In genomic region chr12:684416-684815, GRCh38 we compare ENCODE assay signal across 21 cellular contexts. TPM values are rescaled to one million over a fixed set of nuclear protein-coding genes. Genes with fewer than 3 reads are reported as not detected.
DNase-seq lines count a peak whose midpoint lies in the region; ATAC-seq and FAIRE-seq lines count a peak whose summit lies in the region.
"Had no signal": no experiment of that assay in that cellular context is flagged by ENCODE, and none has a peak within 500 bp of the region (broad histone marks: within the 10 kb centered on the region; RNA-seq: fewer than 3 reads in every experiment).

No MANE protein-coding gene starts in this region.

- peaks cover 21% of the 10 kb centered on the region for H3K4me1 Mint-ChIP-seq in activated T-helper 17 cell treated with anti-CD3 and anti-CD28 coated beads, Interleukin-2, amount 50 U/mL, for 72 hours
- H3K4me1 Mint-ChIP-seq in naive thymus-derived CD8-positive, alpha-beta T cell = peaks cover 21 to 47% (median 41%) of the 10 kb centered on the region in 4 donors

- H3K27me3 ChIP-seq in BLaER1 treated with 17β-estradiol and CSF1 and Interleukin-3, amounts not matched to agents 10 nM and 100 nM = no peaks in the 10 kb centered on the region
- H3K27me3 ChIP-seq: adrenal gland, right atrium auricular region had no signal

- H3K36me3 ChIP-seq in BLaER1 treated with 17β-estradiol and CSF1 and Interleukin-3, amounts not matched to agents 10 nM and 100 nM = no peaks in the 10 kb centered on the region
- H3K36me3 ChIP-seq: adrenal gland, right atrium auricular region had no signal

- FAIRE-seq in GM18507 (lab: Jason Lieb, UNC) = peak; percentile 51
- FAIRE-seq: frontal cortex, RCC 7860 had no signal

- POLR2A ChIA-PET in naive thymus-derived CD8-positive, alpha-beta T cell (lab: Charles Lee) = interaction anchor here (1.0 to 5.4 kb wide), 3 partner anchors 11 to 70 kb away, joined by 3 to 54 read pairs (median 5); partner anchors contain the start of gene WNK1

- H3K4me1 ChIP-seq in BLaER1 treated with 17β-estradiol and CSF1 and Interleukin-3, amounts not matched to agents 10 nM and 100 nM = peaks cover 23 to 45% (median 42%) of the 10 kb centered on the region in 10 experiments
- H3K4me1 ChIP-seq: adrenal gland had no signal

- peak overlapping the region in 5 of 11 experiments; percentile 29 to 78 (median 41); a peak in 9 of 22 replicates for H3K27ac ChIP-seq in BLaER1 treated with 17β-estradiol and CSF1 and Interleukin-3, amounts not matched to agents 10 nM and 100 nM
- H3K27ac ChIP-seq: adrenal gland, right atrium auricular region, SK-N-MC had no signal

- no peaks in the 10 kb centered on the region for H3K9me3 ChIP-seq in BLaER1 treated with 17β-estradiol and CSF1 and Interleukin-3, amounts not matched to agents 10 nM and 100 nM (replicated peaks in 1 of 11)
- H3K9me3 ChIP-seq: adrenal gland, right atrium auricular region had no signal

- no peaks in the 10 kb centered on the region for H3K27me3 Mint-ChIP-seq in activated T-helper 17 cell treated with anti-CD3 and anti-CD28 coated beads, Interleukin-2, amount 50 U/mL, for 72 hours
- H3K27me3 Mint-ChIP-seq in naive thymus-derived CD8-positive, alpha-beta T cell = no peaks in the 10 kb centered on the region

- H3K27ac Mint-ChIP-seq in activated T-helper 17 cell treated with anti-CD3 and anti-CD28 coated beads, Interleukin-2, amount 50 U/mL, for 72 hours = peak overlapping the region; percentile 70
- H3K27ac Mint-ChIP-seq in naive thymus-derived CD8-positive, alpha-beta T cell = peak overlapping the region; percentile 92 to 100 (median 99)
- H3K27ac Mint-ChIP-seq: activated T-cell treated with anti-CD3 and anti-CD28 coated beads, Interleukin-2, amount 50 U/mL, for 72 hours; mesothelial cell of epicardium; type B pancreatic cell had no signal

- no peaks in the 10 kb centered on the region for H3K36me3 Mint-ChIP-seq in activated T-helper 17 cell treated with anti-CD3 and anti-CD28 coated beads, Interleukin-2, amount 50 U/mL, for 72 hours (ENCODE audit: low read depth)
- no peaks in the 10 kb centered on the region for H3K36me3 Mint-ChIP-seq in naive thymus-derived CD8-positive, alpha-beta T cell
- H3K36me3 Mint-ChIP-seq: mesothelial cell of epicardium, type B pancreatic cell had no signal

- H3K9me3 Mint-ChIP-seq in activated T-helper 17 cell treated with anti-CD3 and anti-CD28 coated beads, Interleukin-2, amount 50 U/mL, for 72 hours = no peaks in the 10 kb centered on the region
- no peaks in the 10 kb centered on the region for H3K9me3 Mint-ChIP-seq in naive thymus-derived CD8-positive, alpha-beta T cell
- H3K9me3 Mint-ChIP-seq: mesothelial cell of epicardium had no signal

- H3K4me3 ChIP-seq in BLaER1 treated with 17β-estradiol and CSF1 and Interleukin-3, amounts not matched to agents 10 nM and 100 nM = no peak overlapping the region
- H3K4me3 ChIP-seq: adrenal gland, right atrium auricular region, SK-N-MC had no signal

- H3K4me2 ChIP-seq in BLaER1 treated with 17β-estradiol and CSF1 and Interleukin-3, amounts not matched to agents 10 nM and 100 nM = peak overlapping the region; percentile 18 to 75 (median 65); a peak in 21 of 22 replicates

- 0 out of 22 replicates have a peak overlapping the region, but pooled peaks of 1 of the 11 experiments have one; percentile 1 for H3K9ac ChIP-seq in BLaER1 treated with 17β-estradiol and CSF1 and Interleukin-3, amounts not matched to agents 10 nM and 100 nM

- ATAC-seq in activated T-helper 17 cell treated with anti-CD3 and anti-CD28 coated beads, Interleukin-2, amount 50 U/mL, for 72 hours (replicated peaks) = no peak
- no peak for ATAC-seq in naive thymus-derived CD8-positive, alpha-beta T cell
- ATAC-seq in HG02623 (IDR thresholded peaks at IDR 0.05; ENCODE audit: unreplicated experiment) = no peak

- H4K20me1 ChIP-seq in BLaER1 treated with 17β-estradiol and CSF1 and Interleukin-3, amounts not matched to agents 10 nM and 100 nM = no peaks in the 10 kb centered on the region

- no peak overlapping the region for H3K4me3 Mint-ChIP-seq in activated T-helper 17 cell treated with anti-CD3 and anti-CD28 coated beads, Interleukin-2, amount 50 U/mL, for 72 hours
- H3K4me3 Mint-ChIP-seq in naive thymus-derived CD8-positive, alpha-beta T cell = peak overlapping the region in 8 of 10 donors; percentile 3 to 68 (median 19)
- H3K4me3 Mint-ChIP-seq: mesothelial cell of epicardium, type B pancreatic cell had no signal

- DNase-seq in GM18507 (ENCODE audit: extremely low spot score, insufficient read length, low read depth) (no peak), NCI-H226 (no peak), GM19238 (ENCODE audit: insufficient read length, low spot score) (no peak), OCI-M2 (lab: John Stamatoyannopoulos, UW; ENCODE audit: unreplicated experiment) (no peak)
- no peak for DNase-seq in naive thymus-derived CD8-positive, alpha-beta T cell
- DNase-seq: activated T-cell treated with anti-CD3 and anti-CD28 coated beads, Interleukin-2, amount 50 U/mL, for 72 hours; adrenal gland; dermis blood vessel endothelial cell; NCI-H1436; nucleus accumbens; stimulated activated naive CD4-positive, alpha-beta T cell had no signal

RNA-seq across cellular contexts. Expression of gene NINJ2, which starts 21.2 kb away (rescaled TPM):
- total RNA-seq in activated T-helper 17 cell treated with anti-CD3 and anti-CD28 coated beads, Interleukin-2, amount 50 U/mL, for 72 hours = 10 to 100 TPM in 1 of 2 donors, 1 to 10 TPM in 1; 9.2 to 19.9 TPM
- total RNA-seq in naive thymus-derived CD8-positive, alpha-beta T cell = 1 to 10 TPM in 1 of 2 experiments, under 1 TPM in 1; 0.85 to 1.4 TPM
- 1 to 10 TPM; 3.9 to 5.1 (median 4.0) TPM for polyA plus RNA-seq in naive thymus-derived CD8-positive, alpha-beta T cell
- total RNA-seq: epithelial cell of proximal tubule had no signal

Comparison
In these comparisons a context has a peak if more than half of its experiments do, and no peak if none do; other contexts are left out.
1. RNA of gene NINJ2, which starts 21.2 kb away (total RNA-seq): 9.2 to 19.9 TPM in activated T-helper 17 cell treated with anti-CD3 and anti-CD28 coated beads, Interleukin-2, amount 50 U/mL, for 72 hours; 0.85 to 1.4 TPM in naive thymus-derived CD8-positive, alpha-beta T cell; every median in the first group is over 4 times any median in the second.